ENCODE assay signal across 20 cellular contexts in genomic region chr1:56150441-56151215, GRCh38.
"Had no signal": no experiment of that assay in that cellular context is flagged by ENCODE, and none has a peak within 500 bp of the region (broad histone marks: within the 10 kb centered on the region; RNA-seq: fewer than 3 reads in every experiment).

No MANE protein-coding gene starts in this region.

- H3K4me1 ChIP-seq: colonic mucosa, testis had no signal

- H3K4me3 Mint-ChIP-seq: naive thymus-derived CD8-positive, alpha-beta T cell; neural crest cell; stimulated activated effector memory CD8-positive, alpha-beta T cell treated with anti-CD3 and anti-CD28 coated beads, Interleukin-12 subunit alpha, Interleukin-12 subunit beta, amount 100 ng/mL, for 72 hours had no signal

- H3K4me1 Mint-ChIP-seq: naive thymus-derived CD8-positive, alpha-beta T cell; stimulated activated effector memory CD8-positive, alpha-beta T cell treated with anti-CD3 and anti-CD28 coated beads, Interleukin-12 subunit alpha, Interleukin-12 subunit beta, amount 100 ng/mL, for 72 hours had no signal

- ATAC-seq: mucosa of descending colon; naive thymus-derived CD8-positive, alpha-beta T cell; right cardiac atrium; stimulated activated effector memory CD8-positive, alpha-beta T cell treated with anti-CD3 and anti-CD28 coated beads, Interleukin-12 subunit alpha, Interleukin-12 subunit beta, amount 100 ng/mL, for 72 hours; stimulated activated naive CD8-positive, alpha-beta T cell treated with anti-CD3 and anti-CD28 coated beads, Interleukin-15, Interleukin-2, amounts not matched to agents 100 U/mL and 50 U/mL, for 24 hours had no signal

- H3K36me3 ChIP-seq: colonic mucosa, ovary, tibial nerve had no signal

- H3K27ac ChIP-seq: colonic mucosa, ovary, testis had no signal

- H3K9me3 ChIP-seq: colonic mucosa, mucosa of descending colon, ovary, testis, tibial nerve had no signal

- H3K27me3 ChIP-seq: colonic mucosa, ovary, testis, tibial nerve had no signal

- H3K27ac Mint-ChIP-seq: naive thymus-derived CD8-positive, alpha-beta T cell; stimulated activated effector memory CD8-positive, alpha-beta T cell treated with anti-CD3 and anti-CD28 coated beads, Interleukin-12 subunit alpha, Interleukin-12 subunit beta, amount 100 ng/mL, for 72 hours had no signal

- H3K4me2 ChIP-seq: smooth muscle cell had no signal

- DNase-seq: caudate nucleus; colonic mucosa; dermis blood vessel endothelial cell; erythroblast; head of caudate nucleus; hippocampal formation; kidney glomerular epithelial cell; mammary epithelial cell; mucosa of descending colon; naive thymus-derived CD8-positive, alpha-beta T cell; ovary; right cardiac atrium; stimulated activated CD4-positive, alpha-beta T cell treated with anti-CD3 and anti-CD28 coated beads, Interleukin-4, amount 100 ng/mL, for 1 hour; stimulated activated CD8-positive, alpha-beta memory T cell treated with anti-CD3 and anti-CD28 coated beads, Interleukin-4, amount 100 ng/mL, for 48 hours; stimulated activated naive CD8-positive, alpha-beta T cell treated with anti-CD3 and anti-CD28 coated beads, Interleukin-15, Interleukin-2, amounts not matched to agents 100 U/mL and 50 U/mL, for 24 hours; testis had no signal

- H3K4me3 ChIP-seq: colonic mucosa, mucosa of descending colon, ovary, smooth muscle cell, testis, tibial nerve had no signal

- H3K36me3 Mint-ChIP-seq: naive thymus-derived CD8-positive, alpha-beta T cell; stimulated activated effector memory CD8-positive, alpha-beta T cell treated with anti-CD3 and anti-CD28 coated beads, Interleukin-12 subunit alpha, Interleukin-12 subunit beta, amount 100 ng/mL, for 72 hours had no signal
